In the genomic region with DNA sequence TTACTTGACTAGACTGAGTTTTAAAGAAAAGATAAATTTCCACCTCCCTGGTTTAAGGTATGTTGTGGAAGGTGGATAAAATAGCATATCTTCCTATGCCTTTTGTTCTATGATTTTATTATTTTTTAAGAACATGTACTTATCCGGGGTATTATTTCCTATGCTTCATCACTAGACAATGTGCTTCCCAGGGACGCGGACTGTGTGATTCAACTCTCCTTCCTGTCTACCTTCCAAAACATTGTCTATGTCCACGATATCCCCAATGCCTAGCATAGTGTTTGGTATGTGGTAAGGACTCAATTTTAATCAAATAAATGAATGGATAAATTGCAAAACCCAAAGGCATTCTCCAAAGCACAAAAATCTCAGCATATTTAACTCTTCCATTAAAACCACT, we compare ENCODE assay signal across 32 cellular contexts.
"Had no signal": no experiment of that assay in that cellular context is flagged by ENCODE, and none has a peak within 500 bp of the region (broad histone marks: within the 10 kb centered on the region; RNA-seq: fewer than 3 reads in every experiment).

No MANE protein-coding gene starts in this region.

- H3K9me3 ChIP-seq: MG63, SJCRH30, SK-N-SH had no signal

- DNase-seq: activated CD4-positive, alpha-beta memory T cell treated with anti-CD3 and anti-CD28 coated beads for 36 hours; activated CD4-positive, alpha-beta T cell treated with anti-CD3 and anti-CD28 coated beads, Interleukin-2, amount 10 ng/mL, durations not matched to agents 7 days and 5 days; activated CD4-positive, CD25-positive, alpha-beta regulatory T cell; activated gamma-delta T cell; activated naive CD4-positive, alpha-beta T cell treated with anti-CD3 and anti-CD28 coated beads for 36 hours; activated T-cell treated with anti-CD3 and anti-CD28 coated beads for 4 hours; activated T-cell treated with anti-CD3 and anti-CD28 coated beads, Interleukin-2, amount 50 U/mL, for 48 hours; amygdala; MG63; MV-4-11; NCI-H1092 treated with DMSO at 0.1 percent for 48 hours; NCI-H1417 treated with DMSO at 0.1 percent for 48 hours; NCI-H1694; NCI-H2029; NCI-H2107; NCI-H2171 treated with DMSO at 0.1 percent for 48 hours; NCI-H345; NCI-H510A treated with DMSO at 0.1 percent for 48 hours; NCI-H69; NK-92 treated with Interleukin-12 subunit alpha and Interleukin-12 subunit beta, amount 100 ng/mL, for 24 hours; OCI-M1; Right ventricle myocardium superior; RPMI8226; SJCRH30; SK-N-SH; T-helper 1 cell had no signal

- H3K4me3 Mint-ChIP-seq: activated CD4-positive, alpha-beta memory T cell treated with anti-CD3 and anti-CD28 coated beads for 36 hours; activated CD4-positive, alpha-beta T cell treated with anti-CD3 and anti-CD28 coated beads, Interleukin-2, amount 10 ng/mL, durations not matched to agents 7 days and 5 days; activated naive CD4-positive, alpha-beta T cell treated with anti-CD3 and anti-CD28 coated beads for 36 hours; activated naive CD8-positive, alpha-beta T cell; activated T-helper 17 cell treated with anti-CD3 and anti-CD28 coated beads, Interleukin-2, amount 50 U/mL, for 72 hours; brain had no signal

- H3K27ac ChIP-seq: cardiac muscle cell, SJCRH30, VCaP had no signal

- ATAC-seq: activated T-helper 17 cell treated with anti-CD3 and anti-CD28 coated beads, Interleukin-2, amount 50 U/mL, for 72 hours; Panc1 had no signal

- H3K27ac Mint-ChIP-seq: activated CD4-positive, alpha-beta memory T cell treated with anti-CD3 and anti-CD28 coated beads for 36 hours; activated CD4-positive, alpha-beta T cell treated with anti-CD3 and anti-CD28 coated beads, Interleukin-2, amount 10 ng/mL, durations not matched to agents 7 days and 5 days; activated naive CD4-positive, alpha-beta T cell treated with anti-CD3 and anti-CD28 coated beads for 36 hours; activated naive CD8-positive, alpha-beta T cell; activated T-helper 17 cell treated with anti-CD3 and anti-CD28 coated beads, Interleukin-2, amount 50 U/mL, for 72 hours; brain had no signal

- H3K27me3 Mint-ChIP-seq: activated CD4-positive, alpha-beta memory T cell treated with anti-CD3 and anti-CD28 coated beads for 36 hours; activated naive CD8-positive, alpha-beta T cell had no signal

- H3K9me3 Mint-ChIP-seq: activated CD4-positive, alpha-beta memory T cell treated with anti-CD3 and anti-CD28 coated beads for 36 hours; activated CD4-positive, alpha-beta T cell treated with anti-CD3 and anti-CD28 coated beads, Interleukin-2, amount 10 ng/mL, durations not matched to agents 7 days and 5 days; activated naive CD4-positive, alpha-beta T cell treated with anti-CD3 and anti-CD28 coated beads for 36 hours; activated T-helper 17 cell treated with anti-CD3 and anti-CD28 coated beads, Interleukin-2, amount 50 U/mL, for 72 hours had no signal

- H3K4me3 ChIP-seq: cardiac muscle cell, MG63, SJCRH30 had no signal

- H3K27me3 ChIP-seq: SJCRH30 had no signal

- H3K36me3 ChIP-seq: cardiac muscle cell, MG63, SJCRH30 had no signal

- H3K36me3 Mint-ChIP-seq: activated naive CD8-positive, alpha-beta T cell; brain had no signal
